ENCODE assay signal across 18 cellular contexts in the genomic region with DNA sequence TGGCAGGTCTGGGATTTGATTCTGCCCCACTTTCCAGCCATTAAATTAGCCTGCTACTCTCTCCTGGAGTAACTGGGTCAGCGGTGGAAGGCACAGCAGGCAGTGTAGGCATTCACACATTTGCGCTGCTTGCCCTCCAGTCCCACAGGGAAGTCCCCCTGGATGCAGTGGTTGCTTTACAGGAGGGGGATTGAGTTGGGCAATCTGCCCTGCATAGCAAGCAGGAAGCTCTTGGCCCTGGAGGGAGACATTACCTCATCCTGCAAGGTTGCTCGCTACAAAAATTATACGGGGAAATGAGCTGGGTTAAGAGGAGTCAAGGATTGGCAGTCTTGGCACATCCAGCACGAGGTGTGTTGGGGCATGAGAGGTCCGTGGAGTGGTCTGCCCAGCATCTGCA. TPM values are rescaled to one million over a fixed set of nuclear protein-coding genes. Genes with fewer than 3 reads are reported as not detected.
A peak's percentile ranks its signal among the peaks of the same experiment; 100 is the strongest.
DNase-seq lines count a peak whose midpoint lies in the region; ATAC-seq and TF ChIP-seq lines count a peak whose summit lies in the region.
"Had no signal": no experiment of that assay in that cellular context is flagged by ENCODE, and none has a peak within 500 bp of the region (broad histone marks: within the 10 kb centered on the region; RNA-seq: fewer than 3 reads in every experiment).

No MANE protein-coding gene starts in this region.

- TF ChIP-seq CTCF in chondrocyte (IDR thresholded peaks at IDR 0.05) = no peak

- no peak overlapping the region for H2AFZ ChIP-seq in neuronal stem cell (ENCODE audit: low read length)

- no peak overlapping the region for H2BK15ac ChIP-seq in neuronal stem cell (ENCODE audit: low read length)

- H3K9ac ChIP-seq in neuronal stem cell (ENCODE audit: low read depth, low read length, poor library complexity) = peak overlapping the region; percentile 25

- ATAC-seq in HG03097 (IDR thresholded peaks at IDR 0.05; ENCODE audit: low FRiP score, unreplicated experiment) = no peak
- ATAC-seq: heart left ventricle had no signal

- no peak overlapping the region for H3K4me3 ChIP-seq in neuronal stem cell (ENCODE audit: low read length in 2 of 2)
- H3K4me3 ChIP-seq: heart left ventricle had no signal

- H3K4me3 Mint-ChIP-seq in chondrocyte (ENCODE audit: unreplicated experiment) = no peak overlapping the region
- H3K4me3 Mint-ChIP-seq: activated naive CD4-positive, alpha-beta T cell treated with anti-CD3 and anti-CD28 coated beads, Interleukin-2, amount 50 U/mL, for 24 hours had no signal

- peaks cover 9% of the 10 kb centered on the region for H3K79me1 ChIP-seq in neuronal stem cell (ENCODE audit: low read depth, low read length)

- no peak overlapping the region for H2BK120ac ChIP-seq in neuronal stem cell (ENCODE audit: low read depth, low read length)

- WGBS in neuronal stem cell (ENCODE audit: extremely low coverage in 2 of 2, insufficient read length in 2 of 2, insufficient replicate concordance in 1 of 2), 2 donors = no CpG with 5 or more reads among the region's 6 CpGs

- no peaks in the 10 kb centered on the region for H3K9me3 ChIP-seq in neuronal stem cell (replicated peaks in 1 of 2; ENCODE audit: control insufficient read depth in 2 of 2, insufficient read depth in 1 of 2, low read depth in 1 of 2, low read length in 2 of 2)
- H3K9me3 ChIP-seq: heart left ventricle, neutrophil had no signal

- peak overlapping the region; percentile 76 for H3K27ac Mint-ChIP-seq in chondrocyte (ENCODE audit: unreplicated experiment)
- H3K27ac Mint-ChIP-seq: activated naive CD4-positive, alpha-beta T cell treated with anti-CD3 and anti-CD28 coated beads, Interleukin-2, amount 50 U/mL, for 24 hours had no signal

- H3K9me3 Mint-ChIP-seq in chondrocyte (ENCODE audit: low read depth) = no peaks in the 10 kb centered on the region
- H3K9me3 Mint-ChIP-seq: activated naive CD4-positive, alpha-beta T cell treated with anti-CD3 and anti-CD28 coated beads, Interleukin-2, amount 50 U/mL, for 24 hours had no signal

- H3K4me2 ChIP-seq in neuronal stem cell (ENCODE audit: insufficient read depth, low read length, poor library complexity, severe bottlenecking) = no peak overlapping the region

- H3K23ac ChIP-seq in neuronal stem cell (ENCODE audit: low read depth, low read length, poor library complexity) = no peak overlapping the region

- peak; percentile 89 for DNase-seq in Daoy (ENCODE audit: low read depth)
- DNase-seq in NCI-H2029 treated with DMSO at 0.1 percent for 48 hours (lab: John Stamatoyannopoulos, UW) = peak; percentile 83
- peak; percentile 21 for DNase-seq in chondrocyte (ENCODE audit: low spot score)
- DNase-seq in neuronal stem cell (ENCODE audit: low spot score) = no peak
- no peak for DNase-seq in A172 (ENCODE audit: low spot score)
- no peak for DNase-seq in hippocampal formation (lab: John Stamatoyannopoulos, UW)
- DNase-seq: activated CD4-positive, alpha-beta T cell treated with anti-CD3 and anti-CD28 coated beads, Interleukin-2, amount 50 U/mL, for 4 hours; activated T-cell treated with anti-CD3 and anti-CD28 coated beads, Interleukin-2, amount 50 U/mL, for 1 hour; heart left ventricle; islet precursor cell; KBM-7; NCI-H1092 treated with DMSO at 0.1 percent for 48 hours; stimulated activated CD4-positive, alpha-beta T cell treated with anti-CD3 and anti-CD28 coated beads, Interleukin-2, amount 100 ng/mL, for 24 hours had no signal

- no peak overlapping the region for H3K27ac ChIP-seq in neuronal stem cell (replicated peaks; ENCODE audit: low read length)
- H3K27ac ChIP-seq: heart left ventricle, HL-60, neutrophil, VCaP had no signal

- no peak overlapping the region for H3K4ac ChIP-seq in neuronal stem cell (ENCODE audit: low read length)

- no peak overlapping the region for H3K14ac ChIP-seq in neuronal stem cell (ENCODE audit: low read length)

- H2BK12ac ChIP-seq in neuronal stem cell (ENCODE audit: low read length) = no peak overlapping the region

- H4K91ac ChIP-seq in neuronal stem cell (ENCODE audit: low read depth, low read length, poor library complexity) = no peak overlapping the region

- no peak overlapping the region for H4K8ac ChIP-seq in neuronal stem cell (ENCODE audit: low read depth, low read length)

- H3K27me3 Mint-ChIP-seq in chondrocyte (ENCODE audit: low read depth) = no peaks in the 10 kb centered on the region
- H3K27me3 Mint-ChIP-seq: activated naive CD4-positive, alpha-beta T cell treated with anti-CD3 and anti-CD28 coated beads, Interleukin-2, amount 50 U/mL, for 24 hours had no signal

- peaks cover 26% of the 10 kb centered on the region for H3K36me3 Mint-ChIP-seq in chondrocyte (ENCODE audit: low read depth)

- no peak overlapping the region for H2AK5ac ChIP-seq in neuronal stem cell (ENCODE audit: low read depth, low read length)

- peaks cover 27% of the 10 kb centered on the region for H3K4me1 Mint-ChIP-seq in chondrocyte (ENCODE audit: low read depth)
- H3K4me1 Mint-ChIP-seq: activated naive CD4-positive, alpha-beta T cell treated with anti-CD3 and anti-CD28 coated beads, Interleukin-2, amount 50 U/mL, for 24 hours had no signal

- H3K36me3 ChIP-seq in neuronal stem cell (replicated peaks in 1 of 2; ENCODE audit: control insufficient read depth in 2 of 2, insufficient read depth in 2 of 2, low read length in 2 of 2) = peaks cover 81 to 97% of the 10 kb centered on the region in 2 donors

- H2BK5ac ChIP-seq in neuronal stem cell (ENCODE audit: low read length) = no peak overlapping the region

- H3K4me1 ChIP-seq in neuronal stem cell (ENCODE audit: control insufficient read depth in 2 of 2, insufficient read depth in 1 of 2, low read depth in 1 of 2, low read length in 2 of 2) = no peaks in the 10 kb centered on the region

- H3K18ac ChIP-seq in neuronal stem cell (ENCODE audit: low read length) = no peak overlapping the region

- H3K27me3 ChIP-seq in neuronal stem cell (ENCODE audit: control insufficient read depth in 3 of 3, insufficient read depth in 3 of 3, low read depth in 1 of 3, low read length in 3 of 3) = no peaks in the 10 kb centered on the region
- H3K27me3 ChIP-seq: heart left ventricle, neutrophil had no signal

RNA-seq across cellular contexts. Expression of gene MCM2, which starts 14.8 kb away (rescaled TPM):
- total RNA-seq in Daoy (2014; rRNA removed; shearing (Covaris generic)) = 249 and 286 TPM in 2 replicates
- 14.6 to 29.0 TPM (median 15.1 TPM) in 3 replicates for total RNA-seq in chondrocyte
- polyA plus RNA-seq in neuronal stem cell (2013, experiment 1 of 2) = 68.7 TPM
- polyA plus RNA-seq in neuronal stem cell (2013, experiment 2 of 2) = 67.7 TPM
- total RNA-seq in A172 (2014; rRNA removed; shearing (Covaris generic)) = 197 and 201 TPM in 2 replicates

RNA-seq across cellular contexts. Expression of gene PODXL2, which starts 16.0 kb away (rescaled TPM):
- total RNA-seq in Daoy (2014; rRNA removed; shearing (Covaris generic)) = 55.3 and 78.7 TPM in 2 replicates
- total RNA-seq in chondrocyte = 4.3 to 10.8 TPM (median 10.7 TPM) in 3 replicates
- 26.3 TPM for polyA plus RNA-seq in neuronal stem cell (2013, experiment 1 of 2)
- polyA plus RNA-seq in neuronal stem cell (2013, experiment 2 of 2) = 24.4 TPM
- 29.6 and 45.8 TPM in 2 replicates for total RNA-seq in A172 (2014; rRNA removed; shearing (Covaris generic))

RNA-seq across cellular contexts. Expression of gene TPRA1, which starts 22.4 kb away (rescaled TPM):
- 33.5 and 41.0 TPM in 2 replicates for total RNA-seq in Daoy (2014; rRNA removed; shearing (Covaris generic))
- 32.5 to 40.3 TPM (median 37.2 TPM) in 3 replicates for total RNA-seq in chondrocyte
- polyA plus RNA-seq in neuronal stem cell (2013, experiment 1 of 2) = 17.1 TPM
- 16.1 TPM for polyA plus RNA-seq in neuronal stem cell (2013, experiment 2 of 2)
- total RNA-seq in A172 (2014; rRNA removed; shearing (Covaris generic)) = 56.0 and 61.8 TPM in 2 replicates

RNA-seq across cellular contexts. Expression of gene ABTB1, which starts 59.8 kb away (rescaled TPM):
- total RNA-seq in Daoy (2014; rRNA removed; shearing (Covaris generic)) = 0.95 and 2.4 TPM in 2 replicates
- total RNA-seq in chondrocyte = 18.1 to 27.2 TPM (median 26.7 TPM) in 3 replicates
- 5.8 TPM for polyA plus RNA-seq in neuronal stem cell (2013, experiment 1 of 2)
- 6.1 TPM for polyA plus RNA-seq in neuronal stem cell (2013, experiment 2 of 2)
- total RNA-seq in A172 (2014; rRNA removed; shearing (Covaris generic)) = 1.9 and 4.2 TPM in 2 replicates

Comparison
In these comparisons a context has a peak if more than half of its experiments do, and no peak if none do; other contexts are left out.
1. DNase-seq: peak in Daoy (single experiment), NCI-H2029 treated with DMSO at 0.1 percent for 48 hours (single experiment) and chondrocyte (single experiment); none in neuronal stem cell (single experiment), A172 (single experiment) and hippocampal formation (0 of 2).